ENCODE assay signal across 24 cellular contexts in the genomic region with DNA sequence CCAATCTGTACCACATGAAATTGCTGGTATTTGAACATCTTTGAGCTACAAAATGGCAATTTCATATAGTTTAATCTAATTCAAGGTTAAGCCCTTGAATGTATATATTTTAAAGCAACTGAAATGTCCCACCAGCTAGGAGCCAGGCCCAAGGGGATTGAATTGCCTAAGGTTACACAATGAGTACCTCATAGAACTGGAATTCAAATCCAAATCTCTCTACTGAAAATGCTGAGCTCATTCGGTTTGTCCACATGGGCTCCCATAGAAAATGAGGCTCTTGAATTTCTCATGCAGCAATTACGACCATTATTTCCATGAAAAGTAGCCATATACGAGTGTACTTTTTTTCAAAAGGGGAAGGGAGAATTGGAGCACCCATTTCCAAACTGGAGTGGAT. TPM values are rescaled to one million over a fixed set of nuclear protein-coding genes. Genes with fewer than 3 reads are reported as not detected.
DNase-seq lines count a peak whose midpoint lies in the region; TF ChIP-seq lines count a peak whose summit lies in the region.
"Had no signal": no experiment of that assay in that cellular context is flagged by ENCODE, and none has a peak within 500 bp of the region (broad histone marks: within the 10 kb centered on the region; RNA-seq: fewer than 3 reads in every experiment).

No MANE protein-coding gene starts in this region.

- no peak overlapping the region for H3K27ac ChIP-seq in A673 (ENCODE audit: low read depth, low read length, poor library complexity, severe bottlenecking)
- H3K27ac ChIP-seq: BLaER1, PC-9, SJCRH30 had no signal

- no peaks in the 10 kb centered on the region for H3K27me3 ChIP-seq in A673 (replicated peaks; ENCODE audit: insufficient read depth, low read depth, low read length, poor library complexity)
- H3K27me3 ChIP-seq: BLaER1, SJCRH30 had no signal

- no peaks in the 10 kb centered on the region for H3K36me3 ChIP-seq in A673 (ENCODE audit: insufficient read depth, low read length, poor library complexity, severe bottlenecking)
- H3K36me3 ChIP-seq: BLaER1, SJCRH30 had no signal

- BruUV-seq in A673 (replicated peaks; lab: Mats Ljungman, UMichigan), result no TSS peak

- H3K27ac Mint-ChIP-seq in activated CD4-positive, alpha-beta memory T cell treated with anti-CD3 and anti-CD28 coated beads for 36 hours, result no peak overlapping the region
- H3K27ac Mint-ChIP-seq: CD4-positive, CD25-positive, alpha-beta regulatory T cell had no signal

- POLR2A ChIA-PET in A673 (lab: Charles Lee; ENCODE audit: low non-redundant PET), result no interaction called here
- POLR2A ChIA-PET in activated CD4-positive, alpha-beta memory T cell treated with anti-CD3 and anti-CD28 coated beads for 36 hours (lab: Charles Lee), result interaction anchor here (0.6 kb wide), 1 partner anchor 166 kb away, joined by 3 read pairs; no protein-coding TSS in a partner anchor

- no peak overlapping the region for H3K4me3 Mint-ChIP-seq in activated CD4-positive, alpha-beta memory T cell treated with anti-CD3 and anti-CD28 coated beads for 36 hours
- H3K4me3 Mint-ChIP-seq: CD4-positive, CD25-positive, alpha-beta regulatory T cell had no signal

- H3K4me1 ChIP-seq in A673 (ENCODE audit: insufficient read depth, low read length, poor library complexity, severe bottlenecking), result peaks cover 3% of the 10 kb centered on the region
- H3K4me1 ChIP-seq: BLaER1 had no signal

- peaks cover 7% of the 10 kb centered on the region for H3K4me1 Mint-ChIP-seq in activated CD4-positive, alpha-beta memory T cell treated with anti-CD3 and anti-CD28 coated beads for 36 hours (ENCODE audit: low read depth)

- H3K27me3 Mint-ChIP-seq in activated CD4-positive, alpha-beta memory T cell treated with anti-CD3 and anti-CD28 coated beads for 36 hours, result peaks cover 2% of the 10 kb centered on the region
- H3K27me3 Mint-ChIP-seq: CD4-positive, CD25-positive, alpha-beta regulatory T cell had no signal

- TF ChIP-seq CTCF in A673 (conservative IDR thresholded peaks at IDR 0.05; ENCODE audit: low read depth, low read length), result no peak
- TF ChIP-seq CTCF in cardiac fibroblast (IDR thresholded peaks at IDR 0.05; ENCODE audit: low read depth, low read length), result no peak
- no peak for TF ChIP-seq CTCF in fibroblast of pulmonary artery (IDR thresholded peaks at IDR 0.05; ENCODE audit: low read length, missing control alignments)

- CTCF ChIA-PET in A673 (lab: Charles Lee), result no interaction called here
- CTCF ChIA-PET in activated CD4-positive, alpha-beta memory T cell treated with anti-CD3 and anti-CD28 coated beads for 36 hours (lab: Charles Lee), result no interaction called here

- H3K9me3 Mint-ChIP-seq in activated CD4-positive, alpha-beta memory T cell treated with anti-CD3 and anti-CD28 coated beads for 36 hours, result no peaks in the 10 kb centered on the region
- H3K9me3 Mint-ChIP-seq: CD4-positive, CD25-positive, alpha-beta regulatory T cell had no signal

- DNase-seq in A673 (ENCODE audit: low spot score) (peak; percentile 4), cardiac fibroblast (ENCODE audit: low read depth in 2 of 2) (peak; percentile 12 to 59), fibroblast of pulmonary artery (ENCODE audit: low read depth) (peak; percentile 30), skeletal muscle cell (ENCODE audit: low read depth) (peak; percentile 65), cerebellum (ENCODE audit: low spot score) (no peak), OCI-M1 (lab: John Stamatoyannopoulos, UW) (no peak)
- no peak for DNase-seq in activated CD4-positive, alpha-beta memory T cell treated with anti-CD3 and anti-CD28 coated beads for 36 hours
- DNase-seq: 8988T; CD4-positive, CD25-positive, alpha-beta regulatory T cell; DMS153; DND-41; H7; KBM-7; MV-4-11; NCI-H1105 treated with DMSO at 0.1 percent for 48 hours; NCI-H146; NCI-H1930; NCI-H446 treated with DMSO at 0.1 percent for 48 hours; NCI-H526; NCI-H82; NK-92 treated with Interleukin-12 subunit alpha and Interleukin-12 subunit beta, amount 100 ng/mL, for 24 hours; PC-9 had no signal

- H3K4me3 ChIP-seq in A673 (ENCODE audit: low read depth, low read length, poor library complexity, severe bottlenecking) (no peak overlapping the region), cardiac fibroblast (replicated peaks in 1 of 2; ENCODE audit: low read depth in 2 of 2, low read length in 2 of 2) (no peak overlapping the region), fibroblast of pulmonary artery (replicated peaks; ENCODE audit: low read depth, low read length) (no peak overlapping the region), skeletal muscle cell (ENCODE audit: low read depth, low read length) (no peak overlapping the region)
- H3K4me3 ChIP-seq: BLaER1, PC-9, SJCRH30 had no signal

- no peaks in the 10 kb centered on the region for H3K36me3 Mint-ChIP-seq in activated CD4-positive, alpha-beta memory T cell treated with anti-CD3 and anti-CD28 coated beads for 36 hours
- H3K36me3 Mint-ChIP-seq: CD4-positive, CD25-positive, alpha-beta regulatory T cell had no signal

- H3K9me3 ChIP-seq in A673 (ENCODE audit: low read depth, low read length, poor library complexity, severe bottlenecking), result no peaks in the 10 kb centered on the region
- H3K9me3 ChIP-seq: BLaER1, SJCRH30 had no signal

- intact Hi-C loops in A673 (cut with micrococcal nuclease; ENCODE audit: unreplicated experiment), result no loop called here
- intact Hi-C loops in activated CD4-positive, alpha-beta memory T cell treated with anti-CD3 and anti-CD28 coated beads for 36 hours (cut with micrococcal nuclease), result no loop called here

RNA-seq across cellular contexts. Expression of gene FNDC3A, which starts 31.5 kb away (rescaled TPM):
- total RNA-seq in A673 (2021), result 45.5 and 49.3 TPM in 2 replicates
- 79.8 TPM for total RNA-seq in cerebellum
- total RNA-seq in activated CD4-positive, alpha-beta memory T cell treated with anti-CD3 and anti-CD28 coated beads for 36 hours, result 10 to 100 TPM; 21.1 to 21.6 TPM

Comparison
In these comparisons a context has a peak if more than half of its experiments do, and no peak if none do; other contexts are left out.
1. DNase-seq: peak in A673 (single experiment), cardiac fibroblast (2 of 2), fibroblast of pulmonary artery (single experiment) and skeletal muscle cell (single experiment); none in cerebellum (single experiment), OCI-M1 (single experiment) and activated CD4-positive, alpha-beta memory T cell treated with anti-CD3 and anti-CD28 coated beads for 36 hours (single experiment).